1 cellular context compared by ENCODE assay signal in the genomic region with DNA sequence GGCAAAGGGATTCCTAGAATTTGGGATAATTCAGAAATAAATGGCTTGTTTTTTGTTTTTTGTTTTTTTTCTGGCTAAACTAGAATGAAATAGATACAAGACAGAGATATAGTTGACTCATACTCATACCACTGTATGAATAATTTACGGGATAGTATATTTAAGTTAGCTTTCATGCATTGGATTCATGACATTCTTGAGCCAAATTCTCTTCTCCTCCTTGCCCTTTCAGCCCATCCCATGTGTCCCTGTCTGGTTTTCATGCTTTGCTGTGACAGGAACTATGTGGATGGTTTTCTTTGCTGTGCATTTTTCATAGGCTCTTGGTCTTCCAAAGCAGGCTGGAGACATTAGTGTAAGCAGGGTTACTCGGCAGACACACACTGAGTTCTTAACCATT.
TF ChIP-seq lines count a peak whose summit lies in the region.

No MANE protein-coding gene starts in this region.

TF ChIP-seq in SK-N-SH treated with all-trans-retinoic acid at 6 μM for 48 hours, 23 proteins besides CTCF, POLR2A, EP300 and RAD21 (continued from another document):
- TF ChIP-seq, protein P1, sequence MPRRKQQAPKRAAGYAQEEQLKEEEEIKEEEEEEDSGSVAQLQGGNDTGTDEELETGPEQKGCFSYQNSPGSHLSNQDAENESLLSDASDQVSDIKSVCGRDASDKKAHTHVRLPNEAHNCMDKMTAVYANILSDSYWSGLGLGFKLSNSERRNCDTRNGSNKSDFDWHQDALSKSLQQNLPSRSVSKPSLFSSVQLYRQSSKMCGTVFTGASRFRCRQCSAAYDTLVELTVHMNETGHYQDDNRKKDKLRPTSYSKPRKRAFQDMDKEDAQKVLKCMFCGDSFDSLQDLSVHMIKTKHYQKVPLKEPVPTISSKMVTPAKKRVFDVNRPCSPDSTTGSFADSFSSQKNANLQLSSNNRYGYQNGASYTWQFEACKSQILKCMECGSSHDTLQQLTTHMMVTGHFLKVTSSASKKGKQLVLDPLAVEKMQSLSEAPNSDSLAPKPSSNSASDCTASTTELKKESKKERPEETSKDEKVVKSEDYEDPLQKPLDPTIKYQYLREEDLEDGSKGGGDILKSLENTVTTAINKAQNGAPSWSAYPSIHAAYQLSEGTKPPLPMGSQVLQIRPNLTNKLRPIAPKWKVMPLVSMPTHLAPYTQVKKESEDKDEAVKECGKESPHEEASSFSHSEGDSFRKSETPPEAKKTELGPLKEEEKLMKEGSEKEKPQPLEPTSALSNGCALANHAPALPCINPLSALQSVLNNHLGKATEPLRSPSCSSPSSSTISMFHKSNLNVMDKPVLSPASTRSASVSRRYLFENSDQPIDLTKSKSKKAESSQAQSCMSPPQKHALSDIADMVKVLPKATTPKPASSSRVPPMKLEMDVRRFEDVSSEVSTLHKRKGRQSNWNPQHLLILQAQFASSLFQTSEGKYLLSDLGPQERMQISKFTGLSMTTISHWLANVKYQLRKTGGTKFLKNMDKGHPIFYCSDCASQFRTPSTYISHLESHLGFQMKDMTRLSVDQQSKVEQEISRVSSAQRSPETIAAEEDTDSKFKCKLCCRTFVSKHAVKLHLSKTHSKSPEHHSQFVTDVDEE (CRISPR knock-in tag; IDR thresholded peaks at IDR 0.05): no peak
